Comparison of ENCODE assay signal across 8 cellular contexts in the genomic region with DNA sequence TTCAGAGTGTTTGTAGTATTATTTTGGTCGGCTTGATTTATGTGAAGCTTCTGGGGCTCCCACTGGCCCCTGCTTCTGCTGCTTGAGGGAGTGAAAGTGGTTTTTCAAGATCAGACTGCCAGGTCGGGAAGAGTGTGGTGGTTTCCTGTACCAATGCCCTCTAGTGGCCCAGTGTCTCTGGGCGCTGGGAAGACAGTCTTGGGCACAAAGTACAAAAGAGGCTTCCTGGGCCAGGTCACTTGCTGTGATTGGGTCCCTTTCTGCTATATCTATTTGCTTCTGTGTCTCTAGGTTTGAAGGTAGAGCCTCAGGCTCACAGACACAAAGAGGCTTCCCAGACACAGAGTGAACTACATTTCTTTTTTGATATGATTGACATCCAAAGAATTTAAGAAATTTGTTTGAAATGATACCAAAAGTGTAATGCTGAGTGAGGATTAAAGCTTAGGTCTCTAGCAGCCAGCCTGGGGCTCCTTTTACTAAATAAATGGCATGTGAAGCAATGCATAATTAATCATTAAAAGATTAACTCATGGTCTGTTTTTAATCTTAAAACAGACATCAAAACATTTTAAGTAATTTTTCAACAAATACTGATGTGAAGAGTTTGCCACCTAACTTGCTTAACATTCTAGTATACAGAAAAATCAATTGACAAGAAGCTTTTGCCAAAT. TPM values are rescaled to one million over a fixed set of nuclear protein-coding genes. Genes with fewer than 3 reads are reported as not detected.
DNase-seq lines count a peak whose midpoint lies in the region; ATAC-seq, FAIRE-seq and TF ChIP-seq lines count a peak whose summit lies in the region.

No MANE protein-coding gene starts in this region.

- no peak overlapping the region for H3K9ac ChIP-seq in GM12878 (ENCODE audit: control insufficient read depth, insufficient read depth, low read length)

- in situ Hi-C loops in GM12878 (cut with MboI): no loop called here

- SMC1A ChIA-PET in GM12878 (lab: Charles Lee; ENCODE audit: uncharacterized antibody, unreplicated experiment): interaction anchor here (0.6 to 3.0 kb wide), 13 partner anchors 9 to 173 kb away, joined by 3 to 11 read pairs (median 5); partner anchors contain the start of gene ABCB1

- FAIRE-seq in GM12892 (lab: Jason Lieb, UNC): no peak
- peak; percentile 68 for FAIRE-seq in GM12878 (lab: Jason Lieb, UNC)

- H4K20me1 ChIP-seq in GM12878 (ENCODE audit: control insufficient read depth, insufficient read depth): no peaks in the 10 kb centered on the region

- H3K4me2 ChIP-seq in GM12878 (ENCODE audit: control insufficient read depth, insufficient read depth): no peak overlapping the region

- WGBS in GM12878 (ENCODE audit: insufficient coverage, insufficient replicate concordance, low lambda C conversion rate, missing lambda C conversion rate): 0% methylated on average over 3 of the region's 3 CpGs

- no peak overlapping the region for H3K27ac ChIP-seq in GM12878 (ENCODE audit: control insufficient read depth, insufficient read depth)

- H3K27me3 ChIP-seq in GM12878 (replicated peaks in 1 of 2; ENCODE audit: control insufficient read depth in 2 of 2, insufficient read depth in 2 of 2, low read length in 1 of 2): no peaks in the 10 kb centered on the region

- H3K4me3 ChIP-seq in AG09309 (ENCODE audit: control insufficient read depth, low read depth, low read length) (no peak overlapping the region), GM12878 (no peak overlapping the region)

- CTCF ChIA-PET in GM12878 (lab: Yijun Ruan, JAX): interaction anchor here (0.6 to 5.7 kb wide), 17 partner anchors 8 to 548 kb away, joined by 3 to 39 read pairs (median 4); partner anchors contain the start of gene ABCB1

- no peak overlapping the region; the same call in 1 of the 2 replicates for H2AFZ ChIP-seq in GM12878 (ENCODE audit: control insufficient read depth, low read depth, low read length)

- TF ChIP-seq RAD21 in GM12878 (IDR thresholded peaks at IDR 0.05; ENCODE audit: insufficient read depth, low read depth, low read length): peak; percentile 55

- H3K36me3 ChIP-seq in GM12878 (ENCODE audit: control insufficient read depth in 2 of 2, insufficient read depth in 2 of 2, low read length in 1 of 2): no peaks in the 10 kb centered on the region

- BruUV-seq in GM12878 (replicated peaks; lab: Mats Ljungman, UMichigan): no TSS peak

- no peaks in the 10 kb centered on the region for H3K9me3 ChIP-seq in GM12878 (replicated peaks; ENCODE audit: control insufficient read depth, insufficient read depth, low read length)

- intact Hi-C loops in GM12878 (cut with micrococcal nuclease; ENCODE audit: unreplicated experiment): loop anchor here (2.0 kb wide), 1 partner anchor 252 kb away; no protein-coding TSS in a partner anchor

- ATAC-seq in HG02678 (IDR thresholded peaks at IDR 0.05; ENCODE audit: unreplicated experiment) (peak; percentile 95), GM12878 (peak; percentile 98)

- DNase-seq in AG09309 (ENCODE audit: low read depth) (no peak), GM12892 (ENCODE audit: insufficient read length) (peak; percentile 1), NCI-H460 (ENCODE audit: extremely low read depth, low read depth) (peak; percentile 29), GM12878 (ENCODE audit: low read depth, low spot score) (no peak), myocyte (ENCODE audit: low read depth) (peak; percentile 10), NCI-H774 (lab: John Stamatoyannopoulos, UW) (no peak), nucleus accumbens (lab: John Stamatoyannopoulos, UW) (no peak)

- no peak for TF ChIP-seq EP300 in GM12878 (IDR thresholded peaks at IDR 0.05; ENCODE audit: borderline replicate concordance in 1 of 2, control insufficient read depth in 1 of 2, low read depth in 2 of 2, low read length in 2 of 2)

- TF ChIP-seq CTCF in AG09309 (IDR thresholded peaks at IDR 0.05; ENCODE audit: control insufficient read depth, insufficient read depth, low read depth, low read length, missing control alignments): peak; percentile 42
- peak; percentile 52 to 74 (median 54) for TF ChIP-seq CTCF in GM12878 (IDR thresholded peaks at IDR 0.05 in 2 of 3, conservative IDR thresholded peaks at IDR 0.05 in 1 of 3; ENCODE audit: control insufficient read depth in 2 of 3, extremely low read depth in 1 of 3, insufficient read depth in 1 of 3, low read depth in 3 of 3, low read length in 3 of 3)

- POLR2A ChIA-PET in GM12878 (lab: Charles Lee): interaction anchor here (0.5 kb wide), 1 partner anchor 190 kb away, joined by 3 read pairs; no protein-coding TSS in a partner anchor

- H3K79me2 ChIP-seq in GM12878 (ENCODE audit: control insufficient read depth, insufficient read depth, low read length): no peaks in the 10 kb centered on the region

- RAD21 ChIA-PET in GM12878 (lab: Charles Lee; ENCODE audit: unreplicated experiment): interaction anchor here (0.9 to 1.5 kb wide), 2 partner anchors 34 to 59 kb away, joined by 4 to 5 read pairs; no protein-coding TSS in a partner anchor

- H3K4me1 ChIP-seq in GM12878 (ENCODE audit: control insufficient read depth, insufficient read depth, low read length): no peaks in the 10 kb centered on the region

- TF ChIP-seq POLR2A in GM12892 (IDR thresholded peaks at IDR 0.05; ENCODE audit: low read depth, low read length): no peak
- no peak for TF ChIP-seq POLR2A in GM12878 (IDR thresholded peaks at IDR 0.05; ENCODE audit: low read depth, low read length)

TF ChIP-seq in GM12878, 131 proteins besides CTCF, POLR2A, EP300 and RAD21:
- TF ChIP-seq RUNX3 (IDR thresholded peaks at IDR 0.05; ENCODE audit: low read length) (peak; percentile 36; the same call in 1 of the 2 replicates), LARP7 (IDR thresholded peaks at IDR 0.05) (no peak), SMC3 (IDR thresholded peaks at IDR 0.05; ENCODE audit: borderline replicate concordance, low read length) (peak; percentile 50; the same call in 1 of the 2 replicates)

RNA-seq across cellular contexts. Expression of gene ABCB1, which starts 36.3 kb away (rescaled TPM):
- polyA plus RNA-seq in GM12892 (2012; ENCODE audit: missing spikeins): 1.1 TPM
- 2.6 and 4.5 TPM in 2 replicates for total RNA-seq in NCI-H460 (2014; rRNA removed; shearing (Covaris generic))
- 2.0 and 12.6 TPM in 2 replicates for polyA plus RNA-seq in NCI-H460 (2014; cell fraction: nucleus; rRNA removed)
- 18.7 and 21.3 TPM in 2 replicates for total RNA-seq in GM12878 (2013; cell fraction: nucleolus; rRNA removed)
- total RNA-seq in GM12878 (2014; rRNA removed) (1.3 and 2.3 TPM in 2 replicates), GM12878 (2014; rRNA removed; fragmentation: Illumina TruSeq; extraction: Trizol) (1.7 and 2.1 TPM in 2 replicates), GM12878 (2021) (2.5 and 2.6 TPM in 2 replicates), myocyte (not detected in 2 replicates)
- polyA plus RNA-seq in GM12878 (2011; ENCODE audit: low read depth): 1.5 TPM
- polyA plus RNA-seq in GM12878 (2011; rRNA removed) (12.2 and 13.9 TPM in 2 replicates), GM12878 (2014; fragmentation: Illumina TruSeq; extraction: Trizol) (1.6 and 2.1 TPM in 2 replicates), GM12878 (2014; fragmentation: Nextera tagmentation; extraction: Ambion mirVana) (1 to 10 TPM in 1 of 2 experiments, under 1 TPM in 1; 0.40 to 1.1 TPM), GM12878 (2014; rRNA removed) (2.1 and 2.2 TPM in 2 replicates), GM12878 (2016; fragmentation: Nextera tagmentation; extraction: Ambion mirVana) (1 to 10 TPM; 1.6 to 1.7 TPM)
- polyA plus RNA-seq in GM12878 (2011; cell fraction: cytosol; rRNA removed): 10.9 and 13.6 TPM in 2 replicates
- 20.7 and 22.5 TPM in 2 replicates for polyA plus RNA-seq in GM12878 (2011; cell fraction: nucleus; rRNA removed)
- 0.53 and 0.60 TPM in 2 replicates for polyA plus RNA-seq in GM12878 (2012)
- 21.0 and 23.6 TPM in 2 replicates for polyA minus RNA-seq in GM12878 (2011; rRNA and poly(A)+ RNA removed)
- polyA minus RNA-seq in GM12878 (2011; cell fraction: cytosol; rRNA and poly(A)+ RNA removed): 5.8 and 7.8 TPM in 2 replicates
- polyA minus RNA-seq in GM12878 (2011; cell fraction: nucleus; rRNA and poly(A)+ RNA removed): 8.7 and 10.6 TPM in 2 replicates
- polyA plus RNA-seq in myocyte (2012): not detected

Comparison
In these comparisons a context has a peak if more than half of its experiments do, and no peak if none do; other contexts are left out.
1. DNase-seq: peak in GM12892 (single experiment), NCI-H460 (single experiment) and myocyte (single experiment); none in AG09309 (single experiment), GM12878 (single experiment), NCI-H774 (single experiment) and nucleus accumbens (0 of 56).